1 cellular context compared by ENCODE assay signal in genomic region chr11:63940786-63941185, GRCh38.
TF ChIP-seq lines count a peak whose summit lies in the region.

No MANE protein-coding gene starts in this region.

TF ChIP-seq in IMR-90, 13 proteins besides CTCF, POLR2A, EP300 and RAD21:
- no peak for TF ChIP-seq MAZ (IDR thresholded peaks at IDR 0.05; ENCODE audit: borderline replicate concordance, low read depth, low read length)
- TF ChIP-seq ELK1 (IDR thresholded peaks at IDR 0.05; ENCODE audit: borderline replicate concordance, low read depth, low read length): no peak
- TF ChIP-seq BHLHE40 (IDR thresholded peaks at IDR 0.05; ENCODE audit: low read depth, low read length): no peak
- TF ChIP-seq RCOR1 (IDR thresholded peaks at IDR 0.05; ENCODE audit: insufficient replicate concordance, low read length): no peak
- no peak for TF ChIP-seq CEBPB (IDR thresholded peaks at IDR 0.05; ENCODE audit: low read depth, low read length)
- TF ChIP-seq MAFK (IDR thresholded peaks at IDR 0.05; ENCODE audit: low read depth, low read length): no peak
- TF ChIP-seq FOS (IDR thresholded peaks at IDR 0.05; ENCODE audit: low read depth, low read length): no peak
- TF ChIP-seq SMC3 (IDR thresholded peaks at IDR 0.05; ENCODE audit: low read depth, low read length): no peak
- no peak for TF ChIP-seq RFX5 (IDR thresholded peaks at IDR 0.05; ENCODE audit: low read depth, low read length)
- no peak for TF ChIP-seq NFE2L2 (IDR thresholded peaks at IDR 0.05; ENCODE audit: low read depth, low read length)
- no peak for TF ChIP-seq CHD1 (IDR thresholded peaks at IDR 0.05; ENCODE audit: low read depth, low read length)
